In the genomic region with DNA sequence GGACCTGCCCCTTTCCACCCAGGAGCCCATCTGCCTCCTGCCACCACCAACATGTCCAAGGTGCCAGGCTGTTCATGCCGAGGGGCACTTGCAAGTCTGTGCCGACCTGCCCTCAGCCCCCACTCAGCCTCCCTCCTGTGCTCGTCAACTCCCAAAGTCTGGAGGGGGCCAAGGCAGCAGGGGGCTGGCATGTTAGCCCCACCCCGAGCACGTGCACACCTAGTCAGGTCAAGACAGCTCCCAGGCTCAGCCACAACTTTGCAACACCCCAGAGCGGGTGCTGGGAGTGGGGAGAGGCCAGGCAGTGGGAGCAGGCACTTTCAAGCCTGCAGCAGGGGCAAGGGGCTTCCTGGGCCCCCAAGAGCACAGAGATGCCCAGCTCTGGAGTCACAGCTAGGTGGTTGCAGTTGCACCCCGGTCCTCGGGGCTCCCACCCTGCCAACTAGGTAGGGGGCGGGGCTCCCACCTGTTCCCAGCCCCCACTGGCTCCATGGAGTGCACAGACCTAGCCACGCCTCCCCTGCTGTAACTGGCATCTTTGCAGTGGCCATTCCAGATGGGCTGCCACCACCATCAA, we compare ENCODE assay signal across 15 cellular contexts.
"Had no signal": no experiment of that assay in that cellular context is flagged by ENCODE, and none has a peak within 500 bp of the region (broad histone marks: within the 10 kb centered on the region; RNA-seq: fewer than 3 reads in every experiment).

No MANE protein-coding gene starts in this region.

- H3K4me3 ChIP-seq: esophagus squamous epithelium, ovary, right atrium auricular region, suprapubic skin, tibial nerve had no signal

- H3K27me3 ChIP-seq: esophagus squamous epithelium, foreskin keratinocyte, ovary, right atrium auricular region, suprapubic skin, tibial nerve had no signal

- DNase-seq: dermis blood vessel endothelial cell; esophagus squamous epithelium; foreskin keratinocyte; immature natural killer cell; left colon; naive thymus-derived CD4-positive, alpha-beta T cell; nucleus accumbens; ovary; small intestine; stimulated activated CD4-positive, alpha-beta T cell treated with anti-CD3 and anti-CD28 coated beads, Interleukin-12 subunit alpha, Interleukin-12 subunit beta, amount 100 ng/mL, for 4 hours; stimulated activated naive CD4-positive, alpha-beta T cell had no signal

- H3K9me3 ChIP-seq: esophagus squamous epithelium, ovary, right atrium auricular region, suprapubic skin, tibial nerve had no signal

- H3K4me1 Mint-ChIP-seq: immature natural killer cell; naive thymus-derived CD4-positive, alpha-beta T cell; neural crest cell had no signal

- H3K4me1 ChIP-seq: esophagus squamous epithelium, foreskin keratinocyte, suprapubic skin had no signal

- H3K36me3 Mint-ChIP-seq: immature natural killer cell; naive thymus-derived CD4-positive, alpha-beta T cell had no signal

- H3K36me3 ChIP-seq: esophagus squamous epithelium, ovary, right atrium auricular region, suprapubic skin, tibial nerve had no signal

- H3K27ac ChIP-seq: esophagus squamous epithelium, foreskin keratinocyte, ovary, right atrium auricular region, suprapubic skin, tibial nerve had no signal

- H3K9me3 Mint-ChIP-seq: neural crest cell had no signal

- H3K27ac Mint-ChIP-seq: immature natural killer cell; naive thymus-derived CD4-positive, alpha-beta T cell had no signal

- H3K4me3 Mint-ChIP-seq: immature natural killer cell; naive thymus-derived CD4-positive, alpha-beta T cell; neural crest cell had no signal
